Comparison of ENCODE assay signal across 1 cellular context in genomic region chr7:1078985-1079384, GRCh38.
TF ChIP-seq lines count a peak whose summit lies in the region.

No MANE protein-coding gene starts in this region.

TF ChIP-seq in WTC11, 78 proteins besides CTCF, POLR2A, EP300 and RAD21 (continued from another document):
- TF ChIP-seq MYBL2 (CRISPR knock-in tag; IDR thresholded peaks at IDR 0.05) (no peak), MLX (CRISPR knock-in tag; IDR thresholded peaks at IDR 0.05) (no peak), MXD4 (CRISPR knock-in tag; IDR thresholded peaks at IDR 0.05; ENCODE audit: borderline replicate concordance) (no peak), PRDM15 (CRISPR knock-in tag; IDR thresholded peaks at IDR 0.05) (no peak)
TF ChIP-seq in WTC11: peak in this region for 0.
